ENCODE assay signal across 19 cellular contexts in genomic region chr7:156897673-156898072, GRCh38. TPM values are rescaled to one million over a fixed set of nuclear protein-coding genes. Genes with fewer than 3 reads are reported as not detected.
A peak's percentile ranks its signal among the peaks of the same experiment; 100 is the strongest.
DNase-seq lines count a peak whose midpoint lies in the region; ATAC-seq and TF ChIP-seq lines count a peak whose summit lies in the region.
"Had no signal": no experiment of that assay in that cellular context is flagged by ENCODE, and none has a peak within 500 bp of the region (broad histone marks: within the 10 kb centered on the region; RNA-seq: fewer than 3 reads in every experiment).

No MANE protein-coding gene starts in this region.

- H3K79me2 ChIP-seq in GM23248 (ENCODE audit: insufficient read depth): 0 out of 2 replicates have a peak, but pooled peaks cover 4% of the 10 kb centered on the region

- no peaks in the 10 kb centered on the region for H4K20me1 ChIP-seq in GM23248 (ENCODE audit: insufficient read depth)

- ATAC-seq in omental fat pad (ENCODE audit: low FRiP score): no peak
- ATAC-seq: heart right ventricle; stimulated activated memory B cell treated with anti-CD40 and anti-IgM and Interleukin-4, amounts not matched to agents 10 μg/mL and 1 μg/mL and 100 μg/mL, for 72 hours had no signal

- H2AFZ ChIP-seq in GM23248: no peak overlapping the region

- H3K27ac ChIP-seq in GM23248: no peak overlapping the region
- H3K27ac ChIP-seq: adrenal gland, coronary artery had no signal

- H3K4me1 ChIP-seq in GM23248 (ENCODE audit: insufficient read depth): no peaks in the 10 kb centered on the region

- H3K9ac ChIP-seq in GM23248: no peak overlapping the region

- H3K9me3 ChIP-seq in GM23248 (ENCODE audit: low read depth): no peaks in the 10 kb centered on the region
- H3K9me3 ChIP-seq: adrenal gland, heart right ventricle, upper lobe of left lung had no signal

- H3K4me2 ChIP-seq in GM23248 (ENCODE audit: unreplicated experiment): no peak overlapping the region

- no peak for TF ChIP-seq CTCF in omental fat pad (IDR thresholded peaks at IDR 0.05)

- no peaks in the 10 kb centered on the region for H3K36me3 ChIP-seq in GM23248 (ENCODE audit: low read depth)
- H3K36me3 ChIP-seq: adrenal gland, heart right ventricle, upper lobe of left lung had no signal

- intact Hi-C loops in cardiac septum (cut with DNase I): no loop called here

- H3K4me3 ChIP-seq in GM23248: no peak overlapping the region
- H3K4me3 ChIP-seq: adrenal gland, coronary artery, heart right ventricle, upper lobe of left lung had no signal

- in situ Hi-C loops in GM23248 (cut with MboI): no loop called here

- H3K9me2 ChIP-seq in GM23248 (ENCODE audit: insufficient read depth): no peaks in the 10 kb centered on the region

- DNase-seq in A172 (ENCODE audit: low spot score) (peak; percentile 94), GM23248 (peak; percentile 15), SW480 (ENCODE audit: low spot score) (peak; percentile 80), iPS-NIHi11 (ENCODE audit: low spot score) (peak; percentile 12), omental fat pad (ENCODE audit: low spot score) (no peak), RPMI8226 (no peak), NCI-H2081 (lab: John Stamatoyannopoulos, UW) (no peak), cardiac septum (ENCODE audit: low spot score) (no peak)
- DNase-seq: activated B cell treated with CpG ODN at 0.5 μM for 24 hours, Calu3, heart right ventricle, kidney, NCI-H2107, NCI-H82, small intestine, upper lobe of left lung had no signal

- WGBS in GM23248 (ENCODE audit: low coverage in 1 of 2, low lambda C conversion rate in 2 of 2, missing lambda C conversion rate in 2 of 2), 2 experiments: 50 to 51% methylated on average over 8 of the region's 8 CpGs

- H3K27me3 ChIP-seq in GM23248 (replicated peaks; ENCODE audit: insufficient read depth): no peaks in the 10 kb centered on the region
- H3K27me3 ChIP-seq: adrenal gland, upper lobe of left lung had no signal

- H3F3A ChIP-seq in GM23248 (ENCODE audit: insufficient read depth): no peaks in the 10 kb centered on the region

RNA-seq across cellular contexts. Expression of gene LMBR1, which starts 4.7 kb away (rescaled TPM):
- total RNA-seq in A172 (2014; rRNA removed; shearing (Covaris generic)): 47.2 and 60.4 TPM in 2 replicates
- 24.5 and 26.7 TPM in 2 replicates for total RNA-seq in GM23248 (2014; rRNA removed; shearing (Covaris generic))
- 21.8 and 22.6 TPM in 2 replicates for polyA plus RNA-seq in GM23248 (2016; fragmentation: Nextera tagmentation; extraction: Ambion mirVana)
- total RNA-seq in omental fat pad (10 to 100 TPM; 50.1 to 93.5 (median 59.8) TPM), cardiac septum (40.3 TPM)

RNA-seq across cellular contexts. Expression of gene NOM1, which starts 51.8 kb away (rescaled TPM):
- total RNA-seq in A172 (2014; rRNA removed; shearing (Covaris generic)): 8.5 and 15.5 TPM in 2 replicates
- total RNA-seq in GM23248 (2014; rRNA removed; shearing (Covaris generic)): 13.7 and 17.9 TPM in 2 replicates
- polyA plus RNA-seq in GM23248 (2016; fragmentation: Nextera tagmentation; extraction: Ambion mirVana): 9.2 TPM in 2 replicates
- total RNA-seq in omental fat pad (10 to 100 TPM; 16.0 to 47.1 (median 19.7) TPM), cardiac septum (13.0 TPM)

Comparison
In these comparisons a context has a peak if more than half of its experiments do, and no peak if none do; other contexts are left out.
1. DNase-seq: peak in A172 (single experiment), GM23248 (single experiment), SW480 (single experiment) and iPS-NIHi11 (single experiment); none in omental fat pad (single experiment), RPMI8226 (single experiment), NCI-H2081 (0 of 2) and cardiac septum (single experiment).